In the genomic region with DNA sequence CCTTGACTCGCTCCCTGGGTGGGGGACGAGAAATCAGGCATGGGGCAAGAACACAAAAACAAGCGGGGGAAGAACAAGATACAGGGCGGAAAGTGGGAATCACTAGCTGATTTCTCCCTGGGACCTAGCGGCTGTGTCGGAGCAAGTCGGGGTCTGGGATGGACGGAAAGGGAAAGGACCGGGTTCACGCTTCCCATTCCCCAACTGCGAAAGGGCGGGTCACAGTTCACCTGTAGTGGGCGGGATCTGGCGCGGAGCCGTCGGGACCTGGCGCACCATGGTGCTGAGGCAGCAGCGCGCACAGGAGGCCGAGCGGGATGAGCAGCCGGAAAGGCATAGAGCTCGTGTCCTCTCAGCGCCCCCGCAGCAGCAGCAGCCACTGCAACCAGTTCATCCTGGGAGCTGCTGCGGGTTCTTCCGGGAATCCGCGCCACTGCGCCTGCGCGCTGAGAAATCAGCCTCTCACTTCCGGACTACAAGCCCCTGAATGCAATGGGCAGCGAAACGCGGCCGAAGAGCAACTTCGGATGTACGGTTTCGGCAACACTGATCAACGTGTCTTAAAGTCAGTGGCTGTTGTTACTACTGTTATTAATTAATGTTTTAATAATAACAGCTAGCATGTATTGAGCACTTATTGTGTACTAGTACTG, we compare ENCODE assay signal across 8 cellular contexts.
DNase-seq lines count a peak whose midpoint lies in the region; ATAC-seq and FAIRE-seq lines count a peak whose summit lies in the region.

A gene with protein sequence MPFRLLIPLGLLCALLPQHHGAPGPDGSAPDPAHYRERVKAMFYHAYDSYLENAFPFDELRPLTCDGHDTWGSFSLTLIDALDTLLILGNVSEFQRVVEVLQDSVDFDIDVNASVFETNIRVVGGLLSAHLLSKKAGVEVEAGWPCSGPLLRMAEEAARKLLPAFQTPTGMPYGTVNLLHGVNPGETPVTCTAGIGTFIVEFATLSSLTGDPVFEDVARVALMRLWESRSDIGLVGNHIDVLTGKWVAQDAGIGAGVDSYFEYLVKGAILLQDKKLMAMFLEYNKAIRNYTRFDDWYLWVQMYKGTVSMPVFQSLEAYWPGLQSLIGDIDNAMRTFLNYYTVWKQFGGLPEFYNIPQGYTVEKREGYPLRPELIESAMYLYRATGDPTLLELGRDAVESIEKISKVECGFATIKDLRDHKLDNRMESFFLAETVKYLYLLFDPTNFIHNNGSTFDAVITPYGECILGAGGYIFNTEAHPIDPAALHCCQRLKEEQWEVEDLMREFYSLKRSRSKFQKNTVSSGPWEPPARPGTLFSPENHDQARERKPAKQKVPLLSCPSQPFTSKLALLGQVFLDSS (minus strand): TSS at position 415 of the 653 bp plus-strand sequence. CDS start 78 bp downstream, at position 337.

- peak within 1 kb of the TSS; percentile 75 for H3K27ac ChIP-seq in cingulate gyrus (ENCODE audit: low read depth, low read length)

- DNase-seq in AML-193 (lab: John Stamatoyannopoulos, UW) (peak; percentile 87 to 89), GM19239 (ENCODE audit: insufficient read length, low spot score) (peak; percentile 94), NCI-H526 (lab: John Stamatoyannopoulos, UW) (peak; percentile 96 to 98), kidney tubule cell (ENCODE audit: low spot score) (peak; percentile 98)
- DNase-seq in activated CD4-positive, alpha-beta T cell treated with anti-CD3 and anti-CD28 coated beads for 4 hours: peak; percentile 90 to 91
- peak; percentile 77 to 83 for DNase-seq in stimulated activated CD4-positive, alpha-beta T cell treated with anti-CD3 and anti-CD28 coated beads, Interleukin-1b, Interleukin-23, amount 100 ng/mL, for 1 hour (ENCODE audit: low read depth in 2 of 2)

- peak; percentile 54 for ATAC-seq in HG03460 (IDR thresholded peaks at IDR 0.05; ENCODE audit: unreplicated experiment)

- peak; percentile 88 for FAIRE-seq in GM19239 (lab: Jason Lieb, UNC)

Comparison
In these comparisons a context has a peak if more than half of its experiments do, and no peak if none do; other contexts are left out.
1. Peak in every context shown above with its lines: DNase-seq, ATAC-seq and H3K27ac ChIP-seq.